8 cellular contexts compared by ENCODE assay signal in genomic region chr17:59755069-59755468, GRCh38. TPM values are rescaled to one million over a fixed set of nuclear protein-coding genes. Genes with fewer than 3 reads are reported as not detected.
DNase-seq lines count a peak whose midpoint lies in the region; ATAC-seq, FAIRE-seq and TF ChIP-seq lines count a peak whose summit lies in the region.
"Not testable (repeated sequence)": the region's sequence is repeated elsewhere in the genome, so short reads cannot be mapped to it uniquely, and the experiment has no call there.

No MANE protein-coding gene starts in this region.

- TF ChIP-seq CTCF in IMR-90 (conservative IDR thresholded peaks at IDR 0.05; ENCODE audit: low read depth, low read length); MCF 10A (IDR thresholded peaks at IDR 0.05; ENCODE audit: unreplicated experiment); HepG2 (CRISPR knock-in tag; IDR thresholded peaks at IDR 0.05); sigmoid colon (IDR thresholded peaks at IDR 0.05); tibial nerve (IDR thresholded peaks at IDR 0.05): not testable (repeated sequence)

- not testable (repeated sequence) for H3K9me3 ChIP-seq in CD4-positive, CD25-positive, alpha-beta regulatory T cell (ENCODE audit: control insufficient read depth in 2 of 2, low read length in 2 of 2); IMR-90 (ENCODE audit: control insufficient read depth, insufficient read depth, low read length); T-helper 17 cell (ENCODE audit: control insufficient read depth, low read length, poor library complexity, severe bottlenecking); HepG2 (ENCODE audit: low read length); sigmoid colon; tibial nerve

- H3K9ac ChIP-seq in IMR-90 (ENCODE audit: low read depth, low read length): peak overlapping the region; percentile 55
- peak overlapping the region; percentile 36; the same call in 1 of the 2 replicates for H3K9ac ChIP-seq in HepG2 (ENCODE audit: insufficient read depth, low read depth, low read length)

- not testable (repeated sequence) for DNase-seq in CD4-positive, CD25-positive, alpha-beta regulatory T cell; IMR-90; T-helper 17 cell; activated T-helper 2 cell treated with anti-CD3 and anti-CD28 coated beads, Interferon-gamma antibody, Interleukin-2, Interleukin-4, amounts not matched to agents 10 μg/mL and 5 μg/mL and 100 μg/mL, durations not matched to agents 14 hours and 24 hours and 36 hours (ENCODE audit: low spot score); MCF 10A (ENCODE audit: unreplicated experiment); HepG2 (ENCODE audit: low spot score); sigmoid colon; tibial nerve (ENCODE audit: low spot score in 2 of 2)

- peaks cover 18% of the 10 kb centered on the region for H3K36me3 Mint-ChIP-seq in CD4-positive, CD25-positive, alpha-beta regulatory T cell
- H3K36me3 Mint-ChIP-seq in T-helper 17 cell (ENCODE audit: low read depth): not testable (repeated sequence)
- H3K36me3 Mint-ChIP-seq in activated T-helper 2 cell treated with anti-CD3 and anti-CD28 coated beads, Interferon-gamma antibody, Interleukin-2, Interleukin-4, amounts not matched to agents 10 μg/mL and 5 μg/mL and 100 μg/mL, durations not matched to agents 14 hours and 24 hours and 36 hours (ENCODE audit: low read depth): peaks cover 54% of the 10 kb centered on the region
- peaks cover 24% of the 10 kb centered on the region for H3K36me3 Mint-ChIP-seq in MCF 10A (ENCODE audit: insufficient read depth, unreplicated experiment)

- peak overlapping the region; percentile 90 for H2AK5ac ChIP-seq in IMR-90 (ENCODE audit: low read depth, low read length)

- peak overlapping the region; percentile 90 for H2BK20ac ChIP-seq in IMR-90 (ENCODE audit: low read depth, low read length)

- peak overlapping the region; percentile 43; the same call in 1 of the 2 replicates for H3K23ac ChIP-seq in IMR-90 (ENCODE audit: low read depth, low read length)

- peak overlapping the region; percentile 33; the same call in 1 of the 3 replicates for H2BK15ac ChIP-seq in IMR-90 (ENCODE audit: low read depth, low read length)

- peak overlapping the region; percentile 54 for H3K14ac ChIP-seq in IMR-90 (replicated peaks; ENCODE audit: low read depth, low read length)

- H2AK9ac ChIP-seq in IMR-90 (replicated peaks; ENCODE audit: low read depth, low read length, poor library complexity): not testable (repeated sequence)

- intact Hi-C loops in IMR-90 (cut with micrococcal nuclease); activated T-helper 2 cell treated with anti-CD3 and anti-CD28 coated beads, Interferon-gamma antibody, Interleukin-2, Interleukin-4, amounts not matched to agents 10 μg/mL and 5 μg/mL and 100 μg/mL, durations not matched to agents 14 hours and 24 hours and 36 hours (cut with micrococcal nuclease); MCF 10A (cut with micrococcal nuclease); HepG2 (cut with micrococcal nuclease; ENCODE audit: unreplicated experiment); sigmoid colon (cut with DNase I): not testable (repeated sequence)

- not testable (repeated sequence) for TF ChIP-seq POLR2A in IMR-90 (IDR thresholded peaks at IDR 0.05; ENCODE audit: low read depth, low read length); HepG2 (IDR thresholded peaks at IDR 0.05; ENCODE audit: insufficient read depth in 1 of 2, low read depth in 2 of 2, low read length in 2 of 2); sigmoid colon (IDR thresholded peaks at IDR 0.05); tibial nerve (IDR thresholded peaks at IDR 0.05)

- peak overlapping the region; percentile 76 for H3K4ac ChIP-seq in IMR-90 (ENCODE audit: low read depth, low read length)

- H3K36me3 ChIP-seq in CD4-positive, CD25-positive, alpha-beta regulatory T cell (ENCODE audit: control insufficient read depth, insufficient read depth, low read length); IMR-90 (ENCODE audit: control insufficient read depth, insufficient read depth, low read length): not testable (repeated sequence)
- H3K36me3 ChIP-seq in HepG2 (replicated peaks in 1 of 2; ENCODE audit: control insufficient read depth in 1 of 2, insufficient read depth in 2 of 2, low read length in 2 of 2): peaks cover 0 to 13% of the 10 kb centered on the region in 2 experiments; a peak in 2 of 5 replicates
- H3K36me3 ChIP-seq in sigmoid colon: peaks cover 0 to 10% (median 0%) of the 10 kb centered on the region in 4 donors
- peaks cover 0 to 21% (median 0%) of the 10 kb centered on the region in 3 donors for H3K36me3 ChIP-seq in tibial nerve

- in situ Hi-C loops in IMR-90 (cut with MboI; ENCODE audit: low sequenced_read_pairs): not testable (repeated sequence)
- in situ Hi-C loops in HepG2 (cut with HindIII; ENCODE audit: extremely low pct_ligation_motif_present, low pct_unique_long_range_greater_than_20kb): loop anchor here (5.0 kb wide), 3 partner anchors 37 to 82 kb away; partner anchors contain the start of genes PTRH2 and VMP1

- peak overlapping the region; percentile 36 to 96 (median 72) for H3K27ac Mint-ChIP-seq in CD4-positive, CD25-positive, alpha-beta regulatory T cell
- H3K27ac Mint-ChIP-seq in T-helper 17 cell: peak overlapping the region; percentile 87
- H3K27ac Mint-ChIP-seq in activated T-helper 2 cell treated with anti-CD3 and anti-CD28 coated beads, Interferon-gamma antibody, Interleukin-2, Interleukin-4, amounts not matched to agents 10 μg/mL and 5 μg/mL and 100 μg/mL, durations not matched to agents 14 hours and 24 hours and 36 hours: peak overlapping the region; percentile 85
- peak overlapping the region; percentile 83 for H3K27ac Mint-ChIP-seq in MCF 10A (ENCODE audit: low read depth, unreplicated experiment)

- BruUV-seq in IMR-90 (replicated peaks; lab: Mats Ljungman, UMichigan): TSS peak; percentile 71
- TSS peak; percentile 41 for BruUV-seq in MCF 10A (replicated peaks; lab: Mats Ljungman, UMichigan)
- TSS peak; percentile 22 for BruUV-seq in HepG2 (replicated peaks; lab: Mats Ljungman, UMichigan)

- peaks cover 31 to 72% (median 45%) of the 10 kb centered on the region in 4 donors for H3K4me1 Mint-ChIP-seq in CD4-positive, CD25-positive, alpha-beta regulatory T cell
- H3K4me1 Mint-ChIP-seq in T-helper 17 cell (peaks cover 20% of the 10 kb centered on the region), MCF 10A (ENCODE audit: insufficient read depth, unreplicated experiment) (peaks cover 23% of the 10 kb centered on the region)
- peaks cover 57% of the 10 kb centered on the region for H3K4me1 Mint-ChIP-seq in activated T-helper 2 cell treated with anti-CD3 and anti-CD28 coated beads, Interferon-gamma antibody, Interleukin-2, Interleukin-4, amounts not matched to agents 10 μg/mL and 5 μg/mL and 100 μg/mL, durations not matched to agents 14 hours and 24 hours and 36 hours (ENCODE audit: low read depth)

- not testable (repeated sequence) for FAIRE-seq in HepG2 (lab: Jason Lieb, UNC)

- not testable (repeated sequence) for TF ChIP-seq RAD21 in IMR-90 (IDR thresholded peaks at IDR 0.05; ENCODE audit: low read length); HepG2 (CRISPR knock-in tag; IDR thresholded peaks at IDR 0.05)

- POLR2A ChIA-PET in IMR-90 (lab: Charles Lee; ENCODE audit: unreplicated experiment): interaction anchor here (0.7 to 4.3 kb wide), 7 partner anchors 32 to 104 kb away, joined by 3 to 87 read pairs (median 6); no protein-coding TSS in a partner anchor
- POLR2A ChIA-PET in MCF 10A (lab: Yijun Ruan, JAX): interaction anchor here (0.6 to 7.0 kb wide), 11 partner anchors 10 to 1735 kb away, joined by 3 to 142 read pairs (median 10); partner anchors contain the start of genes PTRH2, RPS6KB1, TUBD1 and VMP1
- POLR2A ChIA-PET in HepG2 (lab: Yijun Ruan, JAX): interaction anchor here (0.7 to 6.8 kb wide), 14 partner anchors 8 to 138 kb away, joined by 3 to 400 read pairs (median 7); partner anchors contain the start of genes PTRH2 and VMP1

- dilution Hi-C loops in IMR-90 (cut with HindIII; ENCODE audit: low sequenced_read_pairs, unreplicated experiment): not testable (repeated sequence)

- H2AFZ ChIP-seq in IMR-90 (replicated peaks; ENCODE audit: low read length, poor library complexity); HepG2 (ENCODE audit: low read length): not testable (repeated sequence)

- peaks cover 42% of the 10 kb centered on the region for H3K4me1 ChIP-seq in CD4-positive, CD25-positive, alpha-beta regulatory T cell (ENCODE audit: control insufficient read depth, insufficient read depth, low read length, poor library complexity, severe bottlenecking)
- H3K4me1 ChIP-seq in IMR-90 (ENCODE audit: control insufficient read depth, insufficient read depth, low read length) (peaks cover 14% of the 10 kb centered on the region), HepG2 (ENCODE audit: insufficient read depth, low read length) (peaks cover 76% of the 10 kb centered on the region), sigmoid colon (peaks cover 0 to 44% (median 27%) of the 10 kb centered on the region in 4 donors), tibial nerve (peaks cover 0 to 46% (median 11%) of the 10 kb centered on the region in 4 donors)

- H4K8ac ChIP-seq in IMR-90 (ENCODE audit: low read depth in 2 of 2, low read length in 2 of 2): peak overlapping the region; percentile 47 to 78

- peaks cover 9 to 38% of the 10 kb centered on the region in 2 experiments for H3K79me1 ChIP-seq in IMR-90 (ENCODE audit: low read depth in 1 of 2, low read length in 2 of 2)

- H4K20me1 ChIP-seq in IMR-90 (ENCODE audit: insufficient read depth, low read length); HepG2 (ENCODE audit: insufficient read depth, low read length): not testable (repeated sequence)

- H3K56ac ChIP-seq in IMR-90 (ENCODE audit: extremely low read depth, insufficient read depth, low read length): peak overlapping the region; percentile 66; the same call in 1 of the 2 replicates

- not testable (repeated sequence) for TF ChIP-seq EP300 in HepG2 (IDR thresholded peaks at IDR 0.05; ENCODE audit: low read depth in 2 of 2, low read length in 2 of 2); HepG2 (CRISPR knock-in tag; IDR thresholded peaks at IDR 0.05; ENCODE audit: borderline replicate concordance); sigmoid colon (IDR thresholded peaks at IDR 0.05); tibial nerve (IDR thresholded peaks at IDR 0.05)

- peak overlapping the region; percentile 22 to 50 (median 44) for H3K4me3 Mint-ChIP-seq in CD4-positive, CD25-positive, alpha-beta regulatory T cell
- H3K4me3 Mint-ChIP-seq in T-helper 17 cell: peak overlapping the region; percentile 28
- H3K4me3 Mint-ChIP-seq in activated T-helper 2 cell treated with anti-CD3 and anti-CD28 coated beads, Interferon-gamma antibody, Interleukin-2, Interleukin-4, amounts not matched to agents 10 μg/mL and 5 μg/mL and 100 μg/mL, durations not matched to agents 14 hours and 24 hours and 36 hours (ENCODE audit: low read depth): peak overlapping the region; percentile 13
- not testable (repeated sequence) for H3K4me3 Mint-ChIP-seq in MCF 10A (ENCODE audit: unreplicated experiment)

- peak overlapping the region; percentile 65 for H4K5ac ChIP-seq in IMR-90 (ENCODE audit: low read depth, low read length)

- not testable (repeated sequence) for H3K79me2 ChIP-seq in HepG2 (ENCODE audit: insufficient read depth, low read length)

- not testable (repeated sequence) for H3K9me3 Mint-ChIP-seq in CD4-positive, CD25-positive, alpha-beta regulatory T cell; activated T-helper 2 cell treated with anti-CD3 and anti-CD28 coated beads, Interferon-gamma antibody, Interleukin-2, Interleukin-4, amounts not matched to agents 10 μg/mL and 5 μg/mL and 100 μg/mL, durations not matched to agents 14 hours and 24 hours and 36 hours; MCF 10A (ENCODE audit: unreplicated experiment)

- not testable (repeated sequence) for H3K27me3 Mint-ChIP-seq in CD4-positive, CD25-positive, alpha-beta regulatory T cell; T-helper 17 cell; activated T-helper 2 cell treated with anti-CD3 and anti-CD28 coated beads, Interferon-gamma antibody, Interleukin-2, Interleukin-4, amounts not matched to agents 10 μg/mL and 5 μg/mL and 100 μg/mL, durations not matched to agents 14 hours and 24 hours and 36 hours (ENCODE audit: low read depth); MCF 10A (ENCODE audit: insufficient read depth, unreplicated experiment)

- peak overlapping the region; percentile 93 for H2BK5ac ChIP-seq in IMR-90 (ENCODE audit: low read depth, low read length, poor library complexity, severe bottlenecking)

- H3K18ac ChIP-seq in IMR-90 (ENCODE audit: low read depth, low read length): peak overlapping the region; percentile 98

- peak overlapping the region; percentile 5; the same call in 1 of the 2 replicates for H3K4me2 ChIP-seq in IMR-90 (ENCODE audit: low read depth, low read length)
- not testable (repeated sequence) for H3K4me2 ChIP-seq in HepG2 (ENCODE audit: low read depth, low read length)

- CTCF ChIA-PET in IMR-90 (lab: Yijun Ruan, JAX) (interaction anchor here (0.6 to 2.5 kb wide), 6 partner anchors 19 to 84 kb away, joined by 3 to 22 read pairs (median 6); no protein-coding TSS in a partner anchor), MCF 10A (lab: Yijun Ruan, JAX) (interaction anchor here (0.7 to 7.2 kb wide), 12 partner anchors 10 to 159 kb away, joined by 3 to 81 read pairs (median 6); no protein-coding TSS in a partner anchor), HepG2 (lab: Yijun Ruan, JAX; ENCODE audit: low intra/inter-chr PET ratio, low total read pairs) (interaction anchor here (1.7 to 4.0 kb wide), 5 partner anchors 74 to 104 kb away, joined by 3 to 30 read pairs (median 15); no protein-coding TSS in a partner anchor)

- peak overlapping the region; percentile 6 for H3K4me3 ChIP-seq in CD4-positive, CD25-positive, alpha-beta regulatory T cell (ENCODE audit: low read depth, low read length)
- H3K4me3 ChIP-seq in IMR-90 (ENCODE audit: insufficient read depth, low read depth, low read length); HepG2 (replicated peaks in 1 of 3; ENCODE audit: insufficient read depth in 1 of 3, low read depth in 2 of 3, low read length in 3 of 3); sigmoid colon; tibial nerve: not testable (repeated sequence)

- H3K27ac ChIP-seq in CD4-positive, CD25-positive, alpha-beta regulatory T cell (ENCODE audit: insufficient read depth, low read length, poor library complexity, severe bottlenecking): peak overlapping the region; percentile 77
- H3K27ac ChIP-seq in IMR-90 (ENCODE audit: insufficient read depth, low read length): peak overlapping the region; percentile 99
- H3K27ac ChIP-seq in HepG2 (ENCODE audit: extremely low read length, insufficient read depth, low read length): peak overlapping the region; percentile 82
- peak overlapping the region in 3 of 4 donors; percentile 67 to 84 (median 74) for H3K27ac ChIP-seq in sigmoid colon
- H3K27ac ChIP-seq in tibial nerve: peak overlapping the region in 3 of 4 donors; percentile 20 to 81 (median 72)

- ATAC-seq in CD4-positive, CD25-positive, alpha-beta regulatory T cell (ENCODE audit: low read depth in 2 of 2); IMR-90 (ENCODE audit: low read depth); T-helper 17 cell; HepG2: not testable (repeated sequence)

- H2BK120ac ChIP-seq in IMR-90 (ENCODE audit: low read depth, low read length): peak overlapping the region; percentile 87

- not testable (repeated sequence) for H3K9me1 ChIP-seq in IMR-90 (ENCODE audit: insufficient read depth, low read length)

- peak overlapping the region; percentile 89 for H4K91ac ChIP-seq in IMR-90 (ENCODE audit: insufficient read depth, low read depth, low read length)

- 33% methylated on average over 1 of the region's 12 CpGs; no CpG with 5 or more reads in 1 of the 2 experiments for WGBS in IMR-90 (ENCODE audit: extremely low coverage in 2 of 2, insufficient read length in 1 of 2), 2 experiments
- 93% methylated on average over 12 of the region's 12 CpGs for WGBS in HepG2 (ENCODE audit: low lambda C conversion rate)
- WGBS in sigmoid colon, 2 donors: 92 to 94% methylated on average over 12 of the region's 12 CpGs
- WGBS in tibial nerve, 2 donors: 95 to 96% methylated on average over 12 of the region's 12 CpGs

- H3K27me3 ChIP-seq in CD4-positive, CD25-positive, alpha-beta regulatory T cell (ENCODE audit: control insufficient read depth, insufficient read depth, low read length); IMR-90 (ENCODE audit: control insufficient read depth, insufficient read depth, low read length); HepG2 (ENCODE audit: control insufficient read depth in 1 of 2, insufficient read depth in 2 of 2, low read length in 2 of 2); sigmoid colon; tibial nerve: not testable (repeated sequence)

RNA-seq across cellular contexts. Expression of gene VMP1, which starts 47.6 kb away (rescaled TPM):
- total RNA-seq in CD4-positive, CD25-positive, alpha-beta regulatory T cell: 238 TPM
- polyA plus RNA-seq in CD4-positive, CD25-positive, alpha-beta regulatory T cell: 10 to 100 TPM; 50.3 to 84.2 (median 65.6) TPM
- total RNA-seq in IMR-90 (2012; rRNA removed) (197 and 272 TPM in 2 replicates), T-helper 17 cell (100 to 1,000 TPM; 132 to 159 TPM), MCF 10A (2022) (205 and 228 TPM in 2 replicates), HepG2 (2016; rRNA removed; fragmentation: Illumina TruSeq; extraction: Trizol) (80.3 and 186 TPM in 2 replicates), sigmoid colon (100 to 1,000 TPM in 3 of 4 donors, 10 to 100 TPM in 1; 92.7 to 247 (median 139) TPM), tibial nerve (100 to 1,000 TPM; 113 to 427 (median 203) TPM)
- polyA plus RNA-seq in IMR-90 (2012; rRNA removed) (59.9 and 89.8 TPM in 2 replicates), HepG2 (2011; rRNA removed) (262 and 271 TPM in 2 replicates), sigmoid colon (100 to 1,000 TPM in 1 of 3 donors, 10 to 100 TPM in 2; 26.1 to 132 (median 35.4) TPM)
- polyA plus RNA-seq in IMR-90 (2012; cell fraction: cytosol; rRNA removed): 9.5 and 20.9 TPM in 2 replicates
- 28.0 and 437 TPM in 2 replicates for polyA plus RNA-seq in IMR-90 (2012; cell fraction: nucleus; rRNA removed; ENCODE audit: low replicate concordance)
- total RNA-seq in activated T-helper 2 cell treated with anti-CD3 and anti-CD28 coated beads, Interferon-gamma antibody, Interleukin-2, Interleukin-4, amounts not matched to agents 10 μg/mL and 5 μg/mL and 100 μg/mL, durations not matched to agents 14 hours and 24 hours and 36 hours: 479 and 499 TPM in 2 replicates
- 81.7 and 81.9 TPM in 2 replicates for total RNA-seq in HepG2 (2016; cell fraction: cytosol; rRNA removed; fragmentation: Illumina TruSeq; extraction: Trizol; ENCODE audit: low read depth)
- 87.6 and 200 TPM in 2 replicates for total RNA-seq in HepG2 (2016; cell fraction: insoluble cytoplasmic fraction; rRNA removed; fragmentation: Illumina TruSeq; extraction: Trizol)
- total RNA-seq in HepG2 (2016; cell fraction: membrane; rRNA removed; fragmentation: Illumina TruSeq; extraction: Trizol): 64.7 and 72.7 TPM in 2 replicates
- total RNA-seq in HepG2 (2016; cell fraction: nucleus; rRNA removed; fragmentation: Illumina TruSeq; extraction: Trizol): 414 and 436 TPM in 2 replicates
- polyA plus RNA-seq in HepG2 (2011; cell fraction: cytosol; rRNA removed): 66.8 and 107 TPM in 2 replicates
- 244 and 352 TPM in 2 replicates for polyA plus RNA-seq in HepG2 (2011; cell fraction: nucleus; rRNA removed)
- 151 and 169 TPM in 2 replicates for polyA plus RNA-seq in HepG2 (2012)
- polyA plus RNA-seq in HepG2 (2016; cell fraction: cytosol; fragmentation: Illumina TruSeq; extraction: Trizol; ENCODE audit: low read depth): 21.0 and 21.9 TPM in 2 replicates
- 78.4 and 81.5 TPM in 2 replicates for polyA plus RNA-seq in HepG2 (2016; cell fraction: insoluble cytoplasmic fraction; fragmentation: Illumina TruSeq; extraction: Trizol; ENCODE audit: low read depth)
- 34.4 and 38.6 TPM in 2 replicates for polyA plus RNA-seq in HepG2 (2016; cell fraction: membrane; fragmentation: Illumina TruSeq; extraction: Trizol; ENCODE audit: low read depth)
- polyA plus RNA-seq in HepG2 (2016; cell fraction: nucleus; fragmentation: Illumina TruSeq; extraction: Trizol; ENCODE audit: insufficient read depth, low read depth): 277 and 292 TPM in 2 replicates
- polyA minus RNA-seq in HepG2 (2011; rRNA and poly(A)+ RNA removed; ENCODE audit: low replicate concordance): 294 and 406 TPM in 2 replicates
- 134 and 182 TPM in 2 replicates for polyA minus RNA-seq in HepG2 (2011; cell fraction: cytosol; rRNA and poly(A)+ RNA removed)
- polyA minus RNA-seq in HepG2 (2011; cell fraction: nucleus; rRNA and poly(A)+ RNA removed): 788 and 1,143 TPM in 2 replicates

RNA-seq across cellular contexts. Expression of gene PTRH2, which starts 47.8 kb away (rescaled TPM):
- 8.4 TPM for total RNA-seq in CD4-positive, CD25-positive, alpha-beta regulatory T cell
- 10 to 100 TPM; 16.2 to 23.2 (median 21.4) TPM for polyA plus RNA-seq in CD4-positive, CD25-positive, alpha-beta regulatory T cell
- total RNA-seq in IMR-90 (2012; rRNA removed): 24.9 and 41.7 TPM in 2 replicates
- polyA plus RNA-seq in IMR-90 (2012; rRNA removed): 45.7 and 49.7 TPM in 2 replicates
- 16.5 and 31.5 TPM in 2 replicates for polyA plus RNA-seq in IMR-90 (2012; cell fraction: cytosol; rRNA removed)
- polyA plus RNA-seq in IMR-90 (2012; cell fraction: nucleus; rRNA removed; ENCODE audit: low replicate concordance): 4.6 and 33.1 TPM in 2 replicates
- 1 to 10 TPM; 6.9 to 9.0 TPM for total RNA-seq in T-helper 17 cell
- 48.3 and 50.3 TPM in 2 replicates for total RNA-seq in activated T-helper 2 cell treated with anti-CD3 and anti-CD28 coated beads, Interferon-gamma antibody, Interleukin-2, Interleukin-4, amounts not matched to agents 10 μg/mL and 5 μg/mL and 100 μg/mL, durations not matched to agents 14 hours and 24 hours and 36 hours
- 47.5 and 51.7 TPM in 2 replicates for total RNA-seq in MCF 10A (2022)
- total RNA-seq in HepG2 (2016; rRNA removed; fragmentation: Illumina TruSeq; extraction: Trizol): 48.7 and 67.7 TPM in 2 replicates
- total RNA-seq in HepG2 (2016; cell fraction: cytosol; rRNA removed; fragmentation: Illumina TruSeq; extraction: Trizol; ENCODE audit: low read depth): 24.5 and 30.9 TPM in 2 replicates
- total RNA-seq in HepG2 (2016; cell fraction: insoluble cytoplasmic fraction; rRNA removed; fragmentation: Illumina TruSeq; extraction: Trizol): 43.2 and 68.2 TPM in 2 replicates
- 26.1 and 28.8 TPM in 2 replicates for total RNA-seq in HepG2 (2016; cell fraction: membrane; rRNA removed; fragmentation: Illumina TruSeq; extraction: Trizol)
- total RNA-seq in HepG2 (2016; cell fraction: nucleus; rRNA removed; fragmentation: Illumina TruSeq; extraction: Trizol): 57.2 and 59.6 TPM in 2 replicates
- 73.6 and 83.3 TPM in 2 replicates for polyA plus RNA-seq in HepG2 (2011; rRNA removed)
- polyA plus RNA-seq in HepG2 (2011; cell fraction: cytosol; rRNA removed): 52.4 and 80.1 TPM in 2 replicates
- polyA plus RNA-seq in HepG2 (2011; cell fraction: nucleus; rRNA removed): 24.3 and 32.5 TPM in 2 replicates
- polyA plus RNA-seq in HepG2 (2012): 61.8 and 70.1 TPM in 2 replicates
- 19.3 and 20.0 TPM in 2 replicates for polyA plus RNA-seq in HepG2 (2016; cell fraction: cytosol; fragmentation: Illumina TruSeq; extraction: Trizol; ENCODE audit: low read depth)
- polyA plus RNA-seq in HepG2 (2016; cell fraction: insoluble cytoplasmic fraction; fragmentation: Illumina TruSeq; extraction: Trizol; ENCODE audit: low read depth): 49.4 and 52.0 TPM in 2 replicates
- polyA plus RNA-seq in HepG2 (2016; cell fraction: membrane; fragmentation: Illumina TruSeq; extraction: Trizol; ENCODE audit: low read depth): 19.4 and 21.2 TPM in 2 replicates
- polyA plus RNA-seq in HepG2 (2016; cell fraction: nucleus; fragmentation: Illumina TruSeq; extraction: Trizol; ENCODE audit: insufficient read depth, low read depth): 111 and 117 TPM in 2 replicates
- 40.8 and 45.5 TPM in 2 replicates for polyA minus RNA-seq in HepG2 (2011; rRNA and poly(A)+ RNA removed; ENCODE audit: low replicate concordance)
- 17.2 and 20.3 TPM in 2 replicates for polyA minus RNA-seq in HepG2 (2011; cell fraction: cytosol; rRNA and poly(A)+ RNA removed)
- polyA minus RNA-seq in HepG2 (2011; cell fraction: nucleus; rRNA and poly(A)+ RNA removed): 31.4 and 37.7 TPM in 2 replicates
- total RNA-seq in sigmoid colon: 10 to 100 TPM; 21.8 to 36.2 (median 24.1) TPM
- polyA plus RNA-seq in sigmoid colon: 10 to 100 TPM in 2 of 3 donors, 1 to 10 TPM in 1; 9.0 to 38.2 (median 16.2) TPM
- total RNA-seq in tibial nerve: 10 to 100 TPM; 12.9 to 35.3 (median 27.4) TPM
